In genomic region chr9:70418822-70419545, GRCh38 we compare ENCODE assay signal across 8 cellular contexts. TPM values are rescaled to one million over a fixed set of nuclear protein-coding genes. Genes with fewer than 3 reads are reported as not detected.
DNase-seq lines count a peak whose midpoint lies in the region; ATAC-seq and TF ChIP-seq lines count a peak whose summit lies in the region.

No MANE protein-coding gene starts in this region.

- peak overlapping the region; percentile 70 for H3K4me3 Mint-ChIP-seq in progenitor cell of endocrine pancreas (ENCODE audit: low read depth)

- H3K27me3 Mint-ChIP-seq in progenitor cell of endocrine pancreas, result peaks cover 44% of the 10 kb centered on the region

- no peaks in the 10 kb centered on the region for H3K9me3 Mint-ChIP-seq in progenitor cell of endocrine pancreas (ENCODE audit: low read depth)

- H3K36me3 Mint-ChIP-seq in progenitor cell of endocrine pancreas (ENCODE audit: insufficient read depth), result no peaks in the 10 kb centered on the region

- TF ChIP-seq CTCF in GM12875 (IDR thresholded peaks at IDR 0.05; ENCODE audit: borderline replicate concordance, insufficient read depth, low read depth, low read length) (no peak), progenitor cell of endocrine pancreas (IDR thresholded peaks at IDR 0.05; ENCODE audit: unreplicated experiment) (no peak)

- H3K27ac Mint-ChIP-seq in progenitor cell of endocrine pancreas, result peak overlapping the region; percentile 100

- peak; percentile 83 for DNase-seq in NCI-H146 (lab: John Stamatoyannopoulos, UW)
- peak; percentile 67 for DNase-seq in T follicular helper cell (ENCODE audit: low read depth)
- DNase-seq in amniotic stem cell (lab: John Stamatoyannopoulos, UW), result peak; percentile 89
- DNase-seq in left cardiac atrium, result peak; percentile 98
- DNase-seq in progenitor cell of endocrine pancreas (ENCODE audit: low spot score, unreplicated experiment), result peak; percentile 68
- DNase-seq in ureter (ENCODE audit: low spot score), result peak; percentile 95

- intact Hi-C loops in left cardiac atrium (cut with DNase I), result loop anchor here (2.0 to 10.0 kb wide), 3 partner anchors 62 to 186 kb away; no protein-coding TSS in a partner anchor

- ATAC-seq in HG02840 (IDR thresholded peaks at IDR 0.05; ENCODE audit: low FRiP score, unreplicated experiment) (peak; percentile 48), left cardiac atrium (peak; percentile 57 to 61)

- peak overlapping the region; percentile 55 for H3K4me3 ChIP-seq in GM12875 (ENCODE audit: low read depth, low read length)

- peaks cover 17% of the 10 kb centered on the region for H3K4me1 Mint-ChIP-seq in progenitor cell of endocrine pancreas (ENCODE audit: low read depth)

RNA-seq across cellular contexts. Expression of gene KLF9, which starts 4.5 kb away (rescaled TPM):
- total RNA-seq in left cardiac atrium (10 to 100 TPM; 56.2 to 78.9 TPM), progenitor cell of endocrine pancreas (0.47 and 0.57 TPM in 2 replicates), ureter (64.5 TPM)

Comparison
In these comparisons a context has a peak if more than half of its experiments do, and no peak if none do; other contexts are left out.
1. Peak in every context shown above with its lines: DNase-seq, ATAC-seq and H3K4me3 ChIP-seq.
2. RNA of gene KLF9, which starts 4.5 kb away (total RNA-seq): 56.2 to 78.9 TPM in left cardiac atrium and 64.5 TPM in ureter (single experiment); 0.47 to 0.57 TPM in progenitor cell of endocrine pancreas; every median in the first group is over 10 times any median in the second.